1 cellular context compared by ENCODE assay signal in genomic region chr17:82527893-82528292, GRCh38.
TF ChIP-seq lines count a peak whose summit lies in the region.

No MANE protein-coding gene starts in this region.

TF ChIP-seq in SK-N-SH treated with all-trans-retinoic acid at 6 μM for 48 hours, 23 proteins besides CTCF, POLR2A, EP300 and RAD21 (continued from another document):
- TF ChIP-seq TSHZ2 (CRISPR knock-in tag; IDR thresholded peaks at IDR 0.05) (no peak), ZC3H10 (CRISPR knock-in tag; IDR thresholded peaks at IDR 0.05) (no peak)
TF ChIP-seq in SK-N-SH treated with all-trans-retinoic acid at 6 μM for 48 hours: peak in this region for 0.
